15 cellular contexts compared by ENCODE assay signal in genomic region chr4:82201303-82201702, GRCh38.
DNase-seq lines count a peak whose midpoint lies in the region; ATAC-seq, FAIRE-seq and TF ChIP-seq lines count a peak whose summit lies in the region.
"Had no signal": no experiment of that assay in that cellular context is flagged by ENCODE, and none has a peak within 500 bp of the region (broad histone marks: within the 10 kb centered on the region; RNA-seq: fewer than 3 reads in every experiment).

No MANE protein-coding gene starts in this region.

- peaks cover 7% of the 10 kb centered on the region for H3K27me3 Mint-ChIP-seq in astrocyte (ENCODE audit: low read depth, unreplicated experiment)
- peaks cover 12% of the 10 kb centered on the region for H3K27me3 Mint-ChIP-seq in activated CD8-positive, alpha-beta memory T cell treated with anti-CD3 and anti-CD28 coated beads, Interleukin-2, amount 10 ng/mL, durations not matched to agents 7 days and 5 days

- no peak overlapping the region for H2AFZ ChIP-seq in astrocyte (ENCODE audit: low read depth, low read length)

- no CpG with 5 or more reads among the region's 1 CpG for WGBS in mesendoderm (ENCODE audit: extremely low coverage, insufficient coverage, low lambda C conversion rate)

- no peak overlapping the region for H3K4me3 Mint-ChIP-seq in astrocyte (ENCODE audit: unreplicated experiment)
- no peak overlapping the region for H3K4me3 Mint-ChIP-seq in activated CD8-positive, alpha-beta memory T cell treated with anti-CD3 and anti-CD28 coated beads, Interleukin-2, amount 10 ng/mL, durations not matched to agents 7 days and 5 days
- H3K4me3 Mint-ChIP-seq: activated CD4-positive, alpha-beta T cell treated with anti-CD3 and anti-CD28 coated beads, Interleukin-2, amount 10 ng/mL, durations not matched to agents 24 days and 14 days; IgD-negative memory B cell; natural killer cell treated with Interleukin-12 subunit alpha and Interleukin-12 subunit beta and Interleukin-15 and Interleukin-18, amount 100 ng/mL, for 72 hours; T-helper 2 cell treated with Interferon-gamma antibody and Interleukin-4, amounts not matched to agents 5 μg/mL and 100 μg/mL, for 36 hours had no signal

- no peak overlapping the region for H3K18ac ChIP-seq in mesendoderm (ENCODE audit: low read length)

- no peak for FAIRE-seq in astrocyte (lab: Jason Lieb, UNC)
- FAIRE-seq: islet of Langerhans, RCC 7860 had no signal

- H3K79me2 ChIP-seq in astrocyte (ENCODE audit: insufficient read depth, low read length) (no peaks in the 10 kb centered on the region), mesendoderm (ENCODE audit: control insufficient read depth, insufficient read depth, low read length) (no peaks in the 10 kb centered on the region)

- H3K9ac ChIP-seq in astrocyte (ENCODE audit: low read length) = no peak overlapping the region
- no peak overlapping the region for H3K9ac ChIP-seq in mesendoderm (ENCODE audit: low read length)
- H3K9ac ChIP-seq: BLaER1 treated with 17β-estradiol and CSF1 and Interleukin-3, amounts not matched to agents 10 nM and 100 nM had no signal

- peaks cover 1% of the 10 kb centered on the region for H3K9me3 Mint-ChIP-seq in astrocyte (ENCODE audit: unreplicated experiment)
- H3K9me3 Mint-ChIP-seq in activated CD8-positive, alpha-beta memory T cell treated with anti-CD3 and anti-CD28 coated beads, Interleukin-2, amount 10 ng/mL, durations not matched to agents 7 days and 5 days (ENCODE audit: low read depth) = no peaks in the 10 kb centered on the region
- H3K9me3 Mint-ChIP-seq: activated CD4-positive, alpha-beta T cell treated with anti-CD3 and anti-CD28 coated beads, Interleukin-2, amount 10 ng/mL, durations not matched to agents 24 days and 14 days; natural killer cell treated with Interleukin-12 subunit alpha and Interleukin-12 subunit beta and Interleukin-15 and Interleukin-18, amount 100 ng/mL, for 72 hours; T-helper 2 cell treated with Interferon-gamma antibody and Interleukin-4, amounts not matched to agents 5 μg/mL and 100 μg/mL, for 36 hours had no signal

- no peak overlapping the region for H3K56ac ChIP-seq in mesendoderm (ENCODE audit: low read length)

- no peaks in the 10 kb centered on the region for H3K36me3 Mint-ChIP-seq in astrocyte (ENCODE audit: low read depth, unreplicated experiment)
- H3K36me3 Mint-ChIP-seq in activated CD8-positive, alpha-beta memory T cell treated with anti-CD3 and anti-CD28 coated beads, Interleukin-2, amount 10 ng/mL, durations not matched to agents 7 days and 5 days = no peaks in the 10 kb centered on the region
- H3K36me3 Mint-ChIP-seq: IgD-negative memory B cell; natural killer cell treated with Interleukin-12 subunit alpha and Interleukin-12 subunit beta and Interleukin-15 and Interleukin-18, amount 100 ng/mL, for 72 hours had no signal

- no peak overlapping the region for H4K8ac ChIP-seq in mesendoderm (ENCODE audit: low read depth, low read length)

- no peak overlapping the region for H3K4me3 ChIP-seq in astrocyte (ENCODE audit: insufficient read depth, low read depth, low read length)
- H3K4me3 ChIP-seq in mesendoderm (ENCODE audit: low read length) = no peak overlapping the region
- H3K4me3 ChIP-seq: BLaER1 treated with 17β-estradiol and CSF1 and Interleukin-3, amounts not matched to agents 10 nM and 100 nM had no signal

- no peaks in the 10 kb centered on the region for H3K4me1 ChIP-seq in astrocyte (ENCODE audit: insufficient read depth, low read length)
- no peaks in the 10 kb centered on the region for H3K4me1 ChIP-seq in mesendoderm (ENCODE audit: control insufficient read depth, low read depth, low read length)
- H3K4me1 ChIP-seq: BLaER1 treated with 17β-estradiol and CSF1 and Interleukin-3, amounts not matched to agents 10 nM and 100 nM had no signal

- no peaks in the 10 kb centered on the region for H4K20me1 ChIP-seq in astrocyte (ENCODE audit: insufficient read depth, low read length)
- H4K20me1 ChIP-seq: BLaER1 treated with 17β-estradiol and CSF1 and Interleukin-3, amounts not matched to agents 10 nM and 100 nM had no signal

- no peak overlapping the region for H2BK5ac ChIP-seq in mesendoderm (ENCODE audit: low read length)

- H4K5ac ChIP-seq in mesendoderm (ENCODE audit: low read length) = no peak overlapping the region

- H3K23ac ChIP-seq in mesendoderm (ENCODE audit: low read length) = peak overlapping the region; percentile 30

- H3K4me1 Mint-ChIP-seq in astrocyte (ENCODE audit: low read depth, unreplicated experiment) = peaks cover 8% of the 10 kb centered on the region
- peaks cover 3% of the 10 kb centered on the region for H3K4me1 Mint-ChIP-seq in activated CD8-positive, alpha-beta memory T cell treated with anti-CD3 and anti-CD28 coated beads, Interleukin-2, amount 10 ng/mL, durations not matched to agents 7 days and 5 days
- H3K4me1 Mint-ChIP-seq: IgD-negative memory B cell had no signal

- H3K79me1 ChIP-seq in mesendoderm (ENCODE audit: low read length) = no peaks in the 10 kb centered on the region

- H2BK120ac ChIP-seq in mesendoderm (ENCODE audit: low read depth, low read length) = no peak overlapping the region

- no peak for ATAC-seq in GM21619 (IDR thresholded peaks at IDR 0.05; ENCODE audit: unreplicated experiment)
- no peak for ATAC-seq in activated CD8-positive, alpha-beta memory T cell treated with anti-CD3 and anti-CD28 coated beads, Interleukin-2, amount 10 ng/mL, durations not matched to agents 7 days and 5 days

- H3K4me2 ChIP-seq in astrocyte (ENCODE audit: low read length) (no peak overlapping the region), mesendoderm (ENCODE audit: low read length) (no peak overlapping the region)
- H3K4me2 ChIP-seq: BLaER1 treated with 17β-estradiol and CSF1 and Interleukin-3, amounts not matched to agents 10 nM and 100 nM had no signal

- H3K27ac Mint-ChIP-seq in astrocyte (ENCODE audit: unreplicated experiment) = peak overlapping the region; percentile 62
- H3K27ac Mint-ChIP-seq in activated CD8-positive, alpha-beta memory T cell treated with anti-CD3 and anti-CD28 coated beads, Interleukin-2, amount 10 ng/mL, durations not matched to agents 7 days and 5 days = no peak overlapping the region
- H3K27ac Mint-ChIP-seq: activated CD4-positive, alpha-beta T cell treated with anti-CD3 and anti-CD28 coated beads, Interleukin-2, amount 10 ng/mL, durations not matched to agents 24 days and 14 days; natural killer cell treated with Interleukin-12 subunit alpha and Interleukin-12 subunit beta and Interleukin-15 and Interleukin-18, amount 100 ng/mL, for 72 hours; T-helper 2 cell treated with Interferon-gamma antibody and Interleukin-4, amounts not matched to agents 5 μg/mL and 100 μg/mL, for 36 hours had no signal

- H3K27me3 ChIP-seq in astrocyte (ENCODE audit: insufficient read depth, low read length) = no peaks in the 10 kb centered on the region
- no peaks in the 10 kb centered on the region for H3K27me3 ChIP-seq in mesendoderm (ENCODE audit: insufficient read depth, low read length, poor library complexity)
- H3K27me3 ChIP-seq: BLaER1 treated with 17β-estradiol and CSF1 and Interleukin-3, amounts not matched to agents 10 nM and 100 nM had no signal

- no peak overlapping the region for H2BK15ac ChIP-seq in mesendoderm (replicated peaks; ENCODE audit: low read depth)

- CTCF ChIA-PET in activated CD8-positive, alpha-beta memory T cell treated with anti-CD3 and anti-CD28 coated beads, Interleukin-2, amount 10 ng/mL, durations not matched to agents 7 days and 5 days (lab: Charles Lee) = interaction anchor here (0.6 to 1.9 kb wide), 12 partner anchors 16 to 796 kb away, joined by 3 to 7 read pairs (median 3); no protein-coding TSS in a partner anchor

- no peak for TF ChIP-seq CTCF in astrocyte (IDR thresholded peaks at IDR 0.05; ENCODE audit: insufficient read depth, low read depth, low read length)

- H3K36me3 ChIP-seq in astrocyte (ENCODE audit: insufficient read depth, low read length) = no peaks in the 10 kb centered on the region
- H3K36me3 ChIP-seq in mesendoderm (ENCODE audit: control insufficient read depth, insufficient read depth, low read length) = no peaks in the 10 kb centered on the region
- H3K36me3 ChIP-seq: BLaER1 treated with 17β-estradiol and CSF1 and Interleukin-3, amounts not matched to agents 10 nM and 100 nM had no signal

- H2AK5ac ChIP-seq in mesendoderm (ENCODE audit: low read length) = no peak overlapping the region

- no peak overlapping the region for H3K4ac ChIP-seq in mesendoderm (ENCODE audit: low read depth, low read length)

- DNase-seq in DMS153 (lab: John Stamatoyannopoulos, UW) = peak; percentile 62
- peak; percentile 10 for DNase-seq in NCI-H1694 (lab: John Stamatoyannopoulos, UW)
- DNase-seq in astrocyte (ENCODE audit: low read depth) = peak; percentile 36
- no peak for DNase-seq in mesendoderm
- DNase-seq in NCI-H1436 treated with DMSO at 0.1 percent for 48 hours (lab: John Stamatoyannopoulos, UW) = no peak
- no peak for DNase-seq in activated CD8-positive, alpha-beta memory T cell treated with anti-CD3 and anti-CD28 coated beads, Interleukin-2, amount 10 ng/mL, durations not matched to agents 7 days and 5 days
- DNase-seq: aorta had no signal

- peaks cover under 1% of the 10 kb centered on the region for H3K9me3 ChIP-seq in astrocyte (ENCODE audit: insufficient read depth, low read depth, low read length)

- H3K27ac ChIP-seq in astrocyte (ENCODE audit: low read depth, low read length) (no peak overlapping the region), mesendoderm (ENCODE audit: low read depth, low read length) (no peak overlapping the region)
- H3K27ac ChIP-seq: BLaER1 treated with 17β-estradiol and CSF1 and Interleukin-3, amounts not matched to agents 10 nM and 100 nM had no signal

Comparison
In these comparisons a context has a peak if more than half of its experiments do, and no peak if none do; other contexts are left out.
1. DNase-seq: peak in DMS153 (single experiment), NCI-H1694 (single experiment) and astrocyte (single experiment); none in mesendoderm (single experiment), NCI-H1436 treated with DMSO at 0.1 percent for 48 hours (single experiment) and activated CD8-positive, alpha-beta memory T cell treated with anti-CD3 and anti-CD28 coated beads, Interleukin-2, amount 10 ng/mL, durations not matched to agents 7 days and 5 days (single experiment).